In the genomic region with DNA sequence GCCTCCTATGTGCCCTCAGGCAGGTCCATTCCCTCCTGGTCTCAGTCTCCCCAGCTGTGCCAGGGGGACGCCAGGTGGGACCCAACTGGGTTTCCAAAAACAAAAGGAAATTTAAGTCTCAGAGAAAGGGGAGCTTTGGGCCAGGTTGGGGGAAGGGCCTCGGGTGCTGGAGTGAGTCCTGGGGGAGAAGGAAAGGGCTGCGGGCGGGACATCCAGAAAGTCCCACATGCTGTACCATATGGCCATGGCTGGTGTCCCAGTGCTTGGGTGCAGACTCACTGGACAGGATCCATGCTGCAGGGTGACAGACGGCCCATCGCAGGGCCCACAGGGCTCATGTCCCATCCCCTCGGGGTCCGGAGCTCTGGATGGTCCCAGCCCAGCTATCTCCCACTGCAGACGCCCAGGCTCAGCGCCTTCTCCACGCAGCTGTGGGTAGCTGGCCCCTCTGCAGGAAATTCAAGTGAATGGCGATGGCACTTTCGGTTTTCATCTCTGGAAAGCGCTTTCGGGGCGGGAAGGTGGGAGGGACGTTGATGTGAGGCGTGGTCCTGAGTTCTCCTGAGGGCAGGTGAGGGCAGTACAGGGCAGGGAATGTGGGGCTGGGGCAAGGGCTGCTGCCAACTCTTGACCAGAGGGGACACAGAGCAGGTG, we compare ENCODE assay signal across 12 cellular contexts. TPM values are rescaled to one million over a fixed set of nuclear protein-coding genes. Genes with fewer than 3 reads are reported as not detected.
DNase-seq lines count a peak whose midpoint lies in the region; ATAC-seq, FAIRE-seq and TF ChIP-seq lines count a peak whose summit lies in the region.
"Not testable (repeated sequence)": the region's sequence is repeated elsewhere in the genome, so short reads cannot be mapped to it uniquely, and the experiment has no call there.
"Had no signal": no experiment of that assay in that cellular context is flagged by ENCODE, and none has a peak within 500 bp of the region (broad histone marks: within the 10 kb centered on the region; RNA-seq: fewer than 3 reads in every experiment).

No MANE protein-coding gene starts in this region.

- BruUV-seq in HepG2 (replicated peaks; lab: Mats Ljungman, UMichigan): not testable (repeated sequence)

- not testable (repeated sequence) for H3K79me2 ChIP-seq in HepG2 (ENCODE audit: insufficient read depth, low read length)

- in situ Hi-C loops in HepG2 (cut with HindIII; ENCODE audit: extremely low pct_ligation_motif_present, low pct_unique_long_range_greater_than_20kb): not testable (repeated sequence)

- not testable (repeated sequence) for H3K9ac ChIP-seq in HepG2 (ENCODE audit: insufficient read depth, low read depth, low read length)

- not testable (repeated sequence) for H3K4me1 ChIP-seq in HepG2 (ENCODE audit: insufficient read depth, low read length); small intestine (ENCODE audit: control insufficient read depth in 2 of 2, insufficient read depth in 1 of 2, low read depth in 1 of 2, low read length in 1 of 2)

- not testable (repeated sequence) for H3K9me3 Mint-ChIP-seq in activated CD8-positive, alpha-beta T cell treated with anti-CD3 and anti-CD28 coated beads, Interleukin-2, amount 10 ng/mL, durations not matched to agents 7 days and 5 days (ENCODE audit: insufficient read depth)

- intact Hi-C loops in HepG2 (cut with micrococcal nuclease; ENCODE audit: unreplicated experiment): not testable (repeated sequence)

- peak; percentile 12 for DNase-seq in DMS 273 treated with DMSO at 0.1 percent for 48 hours (lab: John Stamatoyannopoulos, UW)
- peak; percentile 64 for DNase-seq in NCI-H1694 treated with DMSO at 0.1 percent for 48 hours (lab: John Stamatoyannopoulos, UW)
- DNase-seq in activated CD8-positive, alpha-beta T cell treated with anti-CD3 and anti-CD28 coated beads, Interleukin-2, amount 10 ng/mL, durations not matched to agents 7 days and 5 days: peak; percentile 19
- peak; percentile 61 for DNase-seq in activated effector memory CD4-positive, alpha-beta T cell treated with anti-CD3 and anti-CD28 coated beads, Interleukin-2, amount 50 U/mL, for 16 hours
- DNase-seq in cerebellum (ENCODE audit: low spot score): peak; percentile 64
- DNase-seq in HepG2 (ENCODE audit: low spot score): not testable (repeated sequence)
- peak; percentile 12 for DNase-seq in small intestine

- peaks cover 20% of the 10 kb centered on the region for H3K4me1 Mint-ChIP-seq in activated CD8-positive, alpha-beta T cell treated with anti-CD3 and anti-CD28 coated beads, Interleukin-2, amount 10 ng/mL, durations not matched to agents 7 days and 5 days (ENCODE audit: low read depth)

- TF ChIP-seq RAD21 in HepG2 (CRISPR knock-in tag; IDR thresholded peaks at IDR 0.05): not testable (repeated sequence)

- POLR2A ChIA-PET in activated CD8-positive, alpha-beta T cell treated with anti-CD3 and anti-CD28 coated beads, Interleukin-2, amount 10 ng/mL, durations not matched to agents 7 days and 5 days (lab: Charles Lee); HepG2 (lab: Yijun Ruan, JAX): not testable (repeated sequence)

- H3K27me3 ChIP-seq in HepG2 (ENCODE audit: control insufficient read depth in 1 of 2, insufficient read depth in 2 of 2, low read length in 2 of 2): peaks cover 21 to 40% of the 10 kb centered on the region in 2 experiments
- not testable (repeated sequence) for H3K27me3 ChIP-seq in small intestine (ENCODE audit: control insufficient read depth in 2 of 2, insufficient read depth in 2 of 2, low read length in 2 of 2)

- H3K9me3 ChIP-seq in HepG2 (ENCODE audit: low read length); small intestine (ENCODE audit: control insufficient read depth, low read depth): not testable (repeated sequence)

- TF ChIP-seq CTCF in HepG2 (CRISPR knock-in tag; IDR thresholded peaks at IDR 0.05): not testable (repeated sequence)

- ATAC-seq in activated CD8-positive, alpha-beta T cell treated with anti-CD3 and anti-CD28 coated beads, Interleukin-2, amount 10 ng/mL, durations not matched to agents 7 days and 5 days: peak; percentile 60
- not testable (repeated sequence) for ATAC-seq in HepG2

- not testable (repeated sequence) for H2AFZ ChIP-seq in HepG2 (ENCODE audit: low read length)

- peak; percentile 70 for FAIRE-seq in HepG2 (lab: Jason Lieb, UNC)
- FAIRE-seq in small intestine (lab: Jason Lieb, UNC): not testable (repeated sequence)

- H3K27ac Mint-ChIP-seq in activated CD8-positive, alpha-beta T cell treated with anti-CD3 and anti-CD28 coated beads, Interleukin-2, amount 10 ng/mL, durations not matched to agents 7 days and 5 days: peak overlapping the region; percentile 49

- not testable (repeated sequence) for H3K4me3 ChIP-seq in HepG2 (replicated peaks in 1 of 3; ENCODE audit: insufficient read depth in 1 of 3, low read depth in 2 of 3, low read length in 3 of 3)
- peak overlapping the region in 1 of 2 donors; percentile 30 for H3K4me3 ChIP-seq in small intestine (ENCODE audit: low read depth in 1 of 2, low read length in 2 of 2)

- CTCF ChIA-PET in activated CD8-positive, alpha-beta T cell treated with anti-CD3 and anti-CD28 coated beads, Interleukin-2, amount 10 ng/mL, durations not matched to agents 7 days and 5 days (lab: Charles Lee); HepG2 (lab: Yijun Ruan, JAX; ENCODE audit: low intra/inter-chr PET ratio, low total read pairs): not testable (repeated sequence)

- WGBS in HepG2 (ENCODE audit: low lambda C conversion rate): 33% methylated on average over 4 of the region's 18 CpGs
- 23 to 50% (median 37%) methylated on average over 3 to 8 of the region's 18 CpGs for WGBS in small intestine, 3 donors

- not testable (repeated sequence) for H3K27ac ChIP-seq in HepG2 (ENCODE audit: extremely low read length, insufficient read depth, low read length)
- H3K27ac ChIP-seq in small intestine (ENCODE audit: low read depth in 1 of 2, low read length in 1 of 2): peak overlapping the region; percentile 53 to 68

- not testable (repeated sequence) for H3K27me3 Mint-ChIP-seq in activated CD8-positive, alpha-beta T cell treated with anti-CD3 and anti-CD28 coated beads, Interleukin-2, amount 10 ng/mL, durations not matched to agents 7 days and 5 days (ENCODE audit: low read depth)

- not testable (repeated sequence) for H3K36me3 ChIP-seq in HepG2 (replicated peaks in 1 of 2; ENCODE audit: control insufficient read depth in 1 of 2, insufficient read depth in 2 of 2, low read length in 2 of 2); small intestine (ENCODE audit: control insufficient read depth in 2 of 2, insufficient read depth in 2 of 2, low read length in 2 of 2)

- not testable (repeated sequence) for H4K20me1 ChIP-seq in HepG2 (ENCODE audit: insufficient read depth, low read length)

- H3K4me2 ChIP-seq in HepG2 (ENCODE audit: low read depth, low read length): not testable (repeated sequence)

- TF ChIP-seq EP300 in HepG2 (IDR thresholded peaks at IDR 0.05; ENCODE audit: low read depth in 2 of 2, low read length in 2 of 2); HepG2 (CRISPR knock-in tag; IDR thresholded peaks at IDR 0.05; ENCODE audit: borderline replicate concordance): not testable (repeated sequence)

- not testable (repeated sequence) for H3K4me3 Mint-ChIP-seq in activated CD8-positive, alpha-beta T cell treated with anti-CD3 and anti-CD28 coated beads, Interleukin-2, amount 10 ng/mL, durations not matched to agents 7 days and 5 days

- not testable (repeated sequence) for TF ChIP-seq POLR2A in HepG2 (IDR thresholded peaks at IDR 0.05; ENCODE audit: insufficient read depth in 1 of 2, low read depth in 2 of 2, low read length in 2 of 2)

- not testable (repeated sequence) for H3K36me3 Mint-ChIP-seq in activated CD8-positive, alpha-beta T cell treated with anti-CD3 and anti-CD28 coated beads, Interleukin-2, amount 10 ng/mL, durations not matched to agents 7 days and 5 days (ENCODE audit: low read depth)

RNA-seq across cellular contexts. Expression of a gene that starts 1.1 kb away (rescaled TPM):
- not detected for total RNA-seq in activated CD8-positive, alpha-beta T cell treated with anti-CD3 and anti-CD28 coated beads, Interleukin-2, amount 10 ng/mL, durations not matched to agents 7 days and 5 days
- not detected for total RNA-seq in cerebellum
- not detected in 2 replicates for total RNA-seq in HepG2 (2016; rRNA removed; fragmentation: Illumina TruSeq; extraction: Trizol)
- not detected in 2 replicates for total RNA-seq in HepG2 (2016; cell fraction: cytosol; rRNA removed; fragmentation: Illumina TruSeq; extraction: Trizol; ENCODE audit: low read depth)
- not detected in 2 replicates for total RNA-seq in HepG2 (2016; cell fraction: insoluble cytoplasmic fraction; rRNA removed; fragmentation: Illumina TruSeq; extraction: Trizol)
- total RNA-seq in HepG2 (2016; cell fraction: membrane; rRNA removed; fragmentation: Illumina TruSeq; extraction: Trizol): not detected in 2 replicates
- total RNA-seq in HepG2 (2016; cell fraction: nucleus; rRNA removed; fragmentation: Illumina TruSeq; extraction: Trizol): not detected in 2 replicates
- 0.20 TPM in 1 of 2 replicates, not detected in the other for polyA plus RNA-seq in HepG2 (2011; rRNA removed)
- polyA plus RNA-seq in HepG2 (2011; cell fraction: cytosol; rRNA removed): not detected in 2 replicates
- polyA plus RNA-seq in HepG2 (2011; cell fraction: nucleus; rRNA removed): not detected in 2 replicates
- polyA plus RNA-seq in HepG2 (2012): not detected in 2 replicates
- polyA plus RNA-seq in HepG2 (2016; cell fraction: cytosol; fragmentation: Illumina TruSeq; extraction: Trizol; ENCODE audit: low read depth): not detected in 2 replicates
- polyA plus RNA-seq in HepG2 (2016; cell fraction: insoluble cytoplasmic fraction; fragmentation: Illumina TruSeq; extraction: Trizol; ENCODE audit: low read depth): not detected in 2 replicates
- polyA plus RNA-seq in HepG2 (2016; cell fraction: membrane; fragmentation: Illumina TruSeq; extraction: Trizol; ENCODE audit: low read depth): not detected in 2 replicates
- not detected in 2 replicates for polyA plus RNA-seq in HepG2 (2016; cell fraction: nucleus; fragmentation: Illumina TruSeq; extraction: Trizol; ENCODE audit: insufficient read depth, low read depth)
- polyA minus RNA-seq in HepG2 (2011; rRNA and poly(A)+ RNA removed; ENCODE audit: low replicate concordance): 0.30 TPM in 1 of 2 replicates, not detected in the other
- polyA minus RNA-seq in HepG2 (2011; cell fraction: cytosol; rRNA and poly(A)+ RNA removed): not detected in 2 replicates
- not detected in 2 replicates for polyA minus RNA-seq in HepG2 (2011; cell fraction: nucleus; rRNA and poly(A)+ RNA removed)
- polyA plus RNA-seq in small intestine: 1 to 10 TPM in 2 of 3 donors, not detected in 1; 1.2 to 3.4 TPM
- total RNA-seq: CD4-positive, alpha-beta memory T cell; GM23248; HT1080; LHCN-M2; Right ventricle myocardium inferior had no signal
- polyA plus RNA-seq: CD4-positive, alpha-beta memory T cell; GM23248 had no signal

RNA-seq across cellular contexts. Expression of a gene that starts 7.9 kb away (rescaled TPM):
- total RNA-seq in activated CD8-positive, alpha-beta T cell treated with anti-CD3 and anti-CD28 coated beads, Interleukin-2, amount 10 ng/mL, durations not matched to agents 7 days and 5 days: not detected
- not detected for total RNA-seq in cerebellum
- total RNA-seq in HepG2 (2016; rRNA removed; fragmentation: Illumina TruSeq; extraction: Trizol): not detected in 2 replicates
- total RNA-seq in HepG2 (2016; cell fraction: cytosol; rRNA removed; fragmentation: Illumina TruSeq; extraction: Trizol; ENCODE audit: low read depth): not detected in 2 replicates
- total RNA-seq in HepG2 (2016; cell fraction: insoluble cytoplasmic fraction; rRNA removed; fragmentation: Illumina TruSeq; extraction: Trizol): not detected in 2 replicates
- total RNA-seq in HepG2 (2016; cell fraction: membrane; rRNA removed; fragmentation: Illumina TruSeq; extraction: Trizol): not detected in 2 replicates
- total RNA-seq in HepG2 (2016; cell fraction: nucleus; rRNA removed; fragmentation: Illumina TruSeq; extraction: Trizol): 0.13 TPM in 1 of 2 replicates, not detected in the other
- not detected in 2 replicates for polyA plus RNA-seq in HepG2 (2011; rRNA removed)
- not detected in 2 replicates for polyA plus RNA-seq in HepG2 (2011; cell fraction: cytosol; rRNA removed)
- polyA plus RNA-seq in HepG2 (2011; cell fraction: nucleus; rRNA removed): 0.09 and 0.10 TPM in 2 replicates
- not detected in 2 replicates for polyA plus RNA-seq in HepG2 (2012)
- not detected in 2 replicates for polyA plus RNA-seq in HepG2 (2016; cell fraction: cytosol; fragmentation: Illumina TruSeq; extraction: Trizol; ENCODE audit: low read depth)
- polyA plus RNA-seq in HepG2 (2016; cell fraction: insoluble cytoplasmic fraction; fragmentation: Illumina TruSeq; extraction: Trizol; ENCODE audit: low read depth): not detected in 2 replicates
- polyA plus RNA-seq in HepG2 (2016; cell fraction: membrane; fragmentation: Illumina TruSeq; extraction: Trizol; ENCODE audit: low read depth): not detected in 2 replicates
- not detected in 2 replicates for polyA plus RNA-seq in HepG2 (2016; cell fraction: nucleus; fragmentation: Illumina TruSeq; extraction: Trizol; ENCODE audit: insufficient read depth, low read depth)
- 0.10 TPM in 1 of 2 replicates, not detected in the other for polyA minus RNA-seq in HepG2 (2011; rRNA and poly(A)+ RNA removed; ENCODE audit: low replicate concordance)
- polyA minus RNA-seq in HepG2 (2011; cell fraction: cytosol; rRNA and poly(A)+ RNA removed): not detected in 2 replicates
- not detected in 2 replicates for polyA minus RNA-seq in HepG2 (2011; cell fraction: nucleus; rRNA and poly(A)+ RNA removed)
- polyA plus RNA-seq in small intestine: 1 to 10 TPM in 1 of 3 donors, not detected in 2; 1.3 TPM
- total RNA-seq: CD4-positive, alpha-beta memory T cell; GM23248; HT1080; LHCN-M2; Right ventricle myocardium inferior had no signal
- polyA plus RNA-seq: CD4-positive, alpha-beta memory T cell; GM23248 had no signal
